8 cellular contexts compared by ENCODE assay signal in genomic region chr6:153003294-153003645, GRCh38. TPM values are rescaled to one million over a fixed set of nuclear protein-coding genes. Genes with fewer than 3 reads are reported as not detected.
DNase-seq lines count a peak whose midpoint lies in the region; ATAC-seq and TF ChIP-seq lines count a peak whose summit lies in the region.

No MANE protein-coding gene starts in this region.

- peaks cover 5% of the 10 kb centered on the region for H3K9me3 Mint-ChIP-seq in activated CD4-positive, alpha-beta T cell treated with anti-CD3 and anti-CD28 coated beads, Interleukin-2, amount 10 ng/mL, durations not matched to agents 7 days and 5 days

- H3K4me1 ChIP-seq in foreskin keratinocyte (peaks cover 20% of the 10 kb centered on the region), prostate gland (replicated peaks) (peaks cover 3% of the 10 kb centered on the region)

- no peaks in the 10 kb centered on the region for H3K27me3 ChIP-seq in WERI-Rb-1 (ENCODE audit: insufficient read depth, low read depth, severe bottlenecking)
- no peaks in the 10 kb centered on the region for H3K27me3 ChIP-seq in foreskin keratinocyte
- H3K27me3 ChIP-seq in prostate gland (replicated peaks; ENCODE audit: insufficient read depth): no peaks in the 10 kb centered on the region

- under 1% methylated on average over 9 of the region's 9 CpGs for WGBS in prostate gland

- H3K27ac ChIP-seq in WERI-Rb-1 (peak overlapping the region; percentile 83), foreskin keratinocyte (peak overlapping the region; percentile 63), prostate gland (peak overlapping the region; percentile 81 to 85)

- H3K9me3 ChIP-seq in WERI-Rb-1 (ENCODE audit: severe bottlenecking) (no peaks in the 10 kb centered on the region), prostate gland (no peaks in the 10 kb centered on the region)

- peaks cover 37% of the 10 kb centered on the region for H3K4me1 Mint-ChIP-seq in activated CD4-positive, alpha-beta T cell treated with anti-CD3 and anti-CD28 coated beads, Interleukin-2, amount 10 ng/mL, durations not matched to agents 7 days and 5 days

- peak overlapping the region; percentile 96 for H3K4me3 Mint-ChIP-seq in activated CD4-positive, alpha-beta T cell treated with anti-CD3 and anti-CD28 coated beads, Interleukin-2, amount 10 ng/mL, durations not matched to agents 7 days and 5 days

- H3K27ac Mint-ChIP-seq in activated CD4-positive, alpha-beta T cell treated with anti-CD3 and anti-CD28 coated beads, Interleukin-2, amount 10 ng/mL, durations not matched to agents 7 days and 5 days: peak overlapping the region; percentile 94

- intact Hi-C loops in prostate gland (cut with DNase I): no loop called here

- H3K27me3 Mint-ChIP-seq in activated CD4-positive, alpha-beta T cell treated with anti-CD3 and anti-CD28 coated beads, Interleukin-2, amount 10 ng/mL, durations not matched to agents 7 days and 5 days: peaks cover 5% of the 10 kb centered on the region

- POLR2A ChIA-PET in activated CD4-positive, alpha-beta T cell treated with anti-CD3 and anti-CD28 coated beads, Interleukin-2, amount 10 ng/mL, durations not matched to agents 7 days and 5 days (lab: Charles Lee): no interaction called here

- CTCF ChIA-PET in activated CD4-positive, alpha-beta T cell treated with anti-CD3 and anti-CD28 coated beads, Interleukin-2, amount 10 ng/mL, durations not matched to agents 7 days and 5 days (lab: Charles Lee): no interaction called here

- ATAC-seq in HG03159 (IDR thresholded peaks at IDR 0.05; ENCODE audit: unreplicated experiment) (peak; percentile 8), foreskin keratinocyte (peak; percentile 27), GM19324 (IDR thresholded peaks at IDR 0.05; ENCODE audit: low FRiP score, unreplicated experiment) (no peak)

- peak overlapping the region; percentile 74 for H3K4me3 ChIP-seq in WERI-Rb-1 (ENCODE audit: low read depth, low read length)
- peak overlapping the region; percentile 62 to 73 for H3K4me3 ChIP-seq in prostate gland

- no peak for TF ChIP-seq POLR2A in prostate gland (IDR thresholded peaks at IDR 0.05)

- no peak for DNase-seq in activated CD4-positive, alpha-beta T cell treated with anti-CD3 and anti-CD28 coated beads, Interleukin-2, amount 10 ng/mL, durations not matched to agents 7 days and 5 days
- DNase-seq in activated CD4-positive, alpha-beta T cell treated with anti-CD3 and anti-CD28 coated beads, Interleukin-2, amount 50 U/mL, for 48 hours: no peak
- DNase-seq in WERI-Rb-1 (no peak), foreskin keratinocyte (peak in 1 of 2 donors; percentile 53), prostate gland (ENCODE audit: low spot score) (no peak), germinal center (ENCODE audit: low spot score) (no peak)

- peaks cover 27% of the 10 kb centered on the region for H3K36me3 Mint-ChIP-seq in activated CD4-positive, alpha-beta T cell treated with anti-CD3 and anti-CD28 coated beads, Interleukin-2, amount 10 ng/mL, durations not matched to agents 7 days and 5 days (ENCODE audit: low read depth)

- TF ChIP-seq CTCF in WERI-Rb-1 (IDR thresholded peaks at IDR 0.05; ENCODE audit: low read depth, low read length) (no peak), foreskin keratinocyte (conservative IDR thresholded peaks at IDR 0.05) (no peak), prostate gland (IDR thresholded peaks at IDR 0.05) (no peak)

- H3K36me3 ChIP-seq in WERI-Rb-1 (peaks cover 22% of the 10 kb centered on the region), prostate gland (no peaks in the 10 kb centered on the region)

RNA-seq across cellular contexts. Expression of gene MTRF1L, which starts 0.8 kb away (rescaled TPM):
- 10 to 100 TPM; 16.8 to 19.8 TPM for total RNA-seq in activated CD4-positive, alpha-beta T cell treated with anti-CD3 and anti-CD28 coated beads, Interleukin-2, amount 10 ng/mL, durations not matched to agents 7 days and 5 days
- total RNA-seq in foreskin keratinocyte (15.0 and 18.8 TPM in 2 replicates), prostate gland (10 to 100 TPM; 10.8 to 14.3 TPM)
- polyA plus RNA-seq in foreskin keratinocyte: 9.8 and 10.5 TPM in 2 replicates

RNA-seq across cellular contexts. Expression of gene FBXO5, which starts 20.4 kb away (rescaled TPM):
- 10 to 100 TPM; 80.7 to 91.1 TPM for total RNA-seq in activated CD4-positive, alpha-beta T cell treated with anti-CD3 and anti-CD28 coated beads, Interleukin-2, amount 10 ng/mL, durations not matched to agents 7 days and 5 days
- total RNA-seq in foreskin keratinocyte (23.6 and 24.9 TPM in 2 replicates), prostate gland (1 to 10 TPM; 3.0 to 5.2 TPM)
- 9.7 and 12.2 TPM in 2 replicates for polyA plus RNA-seq in foreskin keratinocyte
